ENCODE assay signal across 13 cellular contexts in the genomic region with DNA sequence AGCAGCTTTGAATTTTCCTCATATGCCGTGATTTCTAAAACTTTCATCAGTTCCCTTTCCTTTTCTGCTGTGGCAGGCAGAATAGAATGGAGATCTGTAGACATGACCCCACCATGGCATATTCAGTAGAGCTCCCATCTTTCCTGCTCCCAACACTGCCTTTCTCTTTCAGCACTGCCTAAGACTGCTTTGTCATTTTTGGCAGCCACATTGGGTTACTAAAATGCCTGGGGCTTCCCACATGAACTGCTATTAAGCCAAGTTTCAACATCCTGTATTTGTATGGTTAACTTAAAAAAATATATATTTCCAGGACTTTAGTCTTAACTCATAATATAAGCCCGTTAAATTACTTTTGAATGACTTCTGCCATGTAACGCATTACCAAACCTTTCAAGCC.
DNase-seq lines count a peak whose midpoint lies in the region; ATAC-seq and TF ChIP-seq lines count a peak whose summit lies in the region.
"Had no signal": no experiment of that assay in that cellular context is flagged by ENCODE, and none has a peak within 500 bp of the region (broad histone marks: within the 10 kb centered on the region; RNA-seq: fewer than 3 reads in every experiment).

No MANE protein-coding gene starts in this region.

- intact Hi-C loops in sciatic nerve (cut with DNase I) (no loop called here), Right ventricle myocardium inferior (cut with DNase I) (loop anchor here (5.0 kb wide), 1 partner anchor 1006 kb away; no protein-coding TSS in a partner anchor)

- peak overlapping the region; percentile 68 for H3K27ac Mint-ChIP-seq in activated CD4-positive, alpha-beta T cell treated with anti-CD3 and anti-CD28 coated beads, Interleukin-2, amount 10 ng/mL, durations not matched to agents 7 days and 5 days
- peak overlapping the region; percentile 91 for H3K27ac Mint-ChIP-seq in chondrocyte (ENCODE audit: unreplicated experiment)

- H3K9me3 Mint-ChIP-seq in activated CD4-positive, alpha-beta T cell treated with anti-CD3 and anti-CD28 coated beads, Interleukin-2, amount 10 ng/mL, durations not matched to agents 7 days and 5 days: peaks cover 2% of the 10 kb centered on the region
- H3K9me3 Mint-ChIP-seq in chondrocyte (ENCODE audit: low read depth): peaks cover 5% of the 10 kb centered on the region
- H3K9me3 Mint-ChIP-seq: IgD-negative memory B cell had no signal

- H3K4me3 Mint-ChIP-seq in activated CD4-positive, alpha-beta T cell treated with anti-CD3 and anti-CD28 coated beads, Interleukin-2, amount 10 ng/mL, durations not matched to agents 7 days and 5 days: no peak overlapping the region
- H3K4me3 Mint-ChIP-seq in chondrocyte (ENCODE audit: unreplicated experiment): no peak overlapping the region
- H3K4me3 Mint-ChIP-seq: IgD-negative memory B cell had no signal

- peaks cover 8% of the 10 kb centered on the region for H3K36me3 Mint-ChIP-seq in activated CD4-positive, alpha-beta T cell treated with anti-CD3 and anti-CD28 coated beads, Interleukin-2, amount 10 ng/mL, durations not matched to agents 7 days and 5 days (ENCODE audit: low read depth)
- peaks cover 5% of the 10 kb centered on the region for H3K36me3 Mint-ChIP-seq in chondrocyte (ENCODE audit: low read depth)

- TF ChIP-seq CTCF in chondrocyte (IDR thresholded peaks at IDR 0.05): no peak

- peaks cover 49% of the 10 kb centered on the region for H3K4me1 Mint-ChIP-seq in activated CD4-positive, alpha-beta T cell treated with anti-CD3 and anti-CD28 coated beads, Interleukin-2, amount 10 ng/mL, durations not matched to agents 7 days and 5 days
- H3K4me1 Mint-ChIP-seq in chondrocyte (ENCODE audit: low read depth): peaks cover 26% of the 10 kb centered on the region

- no peak for DNase-seq in activated CD4-positive, alpha-beta T cell treated with anti-CD3 and anti-CD28 coated beads, Interleukin-2, amount 10 ng/mL, durations not matched to agents 7 days and 5 days
- no peak for DNase-seq in activated CD4-positive, alpha-beta T cell treated with anti-CD3 and anti-CD28 coated beads for 1 hour
- DNase-seq in T1000 (lab: John Stamatoyannopoulos, UW) (peak; percentile 14), chondrocyte (ENCODE audit: low spot score) (no peak), sciatic nerve (ENCODE audit: low spot score) (no peak), NCI-H1105 treated with DMSO at 0.1 percent for 48 hours (lab: John Stamatoyannopoulos, UW) (no peak), Right ventricle myocardium inferior (ENCODE audit: missing footprints) (no peak)
- DNase-seq: NCI-H2029, upper lobe of right lung had no signal

- CTCF ChIA-PET in activated CD4-positive, alpha-beta T cell treated with anti-CD3 and anti-CD28 coated beads, Interleukin-2, amount 10 ng/mL, durations not matched to agents 7 days and 5 days (lab: Charles Lee): interaction anchor here (0.6 to 3.9 kb wide), 18 partner anchors 13 to 1026 kb away, joined by 3 to 79 read pairs (median 7); partner anchors contain the start of genes BLZF1 and NME7

- no peaks in the 10 kb centered on the region for H3K27me3 Mint-ChIP-seq in activated CD4-positive, alpha-beta T cell treated with anti-CD3 and anti-CD28 coated beads, Interleukin-2, amount 10 ng/mL, durations not matched to agents 7 days and 5 days
- H3K27me3 Mint-ChIP-seq in chondrocyte (ENCODE audit: low read depth): no peaks in the 10 kb centered on the region
- H3K27me3 Mint-ChIP-seq: IgD-negative memory B cell had no signal

- POLR2A ChIA-PET in activated CD4-positive, alpha-beta T cell treated with anti-CD3 and anti-CD28 coated beads, Interleukin-2, amount 10 ng/mL, durations not matched to agents 7 days and 5 days (lab: Charles Lee): no interaction called here

- peak; percentile 37 for ATAC-seq in sciatic nerve
- no peak for ATAC-seq in Right ventricle myocardium inferior
- ATAC-seq in HG02763 (IDR thresholded peaks at IDR 0.05; ENCODE audit: unreplicated experiment): no peak
- ATAC-seq: activated CD4-positive, CD25-positive, alpha-beta regulatory T cell treated with anti-CD3 and anti-CD28 coated beads, Interleukin-2, amount 50 U/mL, for 24 hours; SK-N-SH treated with all-trans-retinoic acid at 6 μM for 48 hours; upper lobe of right lung had no signal
